In the genomic region with DNA sequence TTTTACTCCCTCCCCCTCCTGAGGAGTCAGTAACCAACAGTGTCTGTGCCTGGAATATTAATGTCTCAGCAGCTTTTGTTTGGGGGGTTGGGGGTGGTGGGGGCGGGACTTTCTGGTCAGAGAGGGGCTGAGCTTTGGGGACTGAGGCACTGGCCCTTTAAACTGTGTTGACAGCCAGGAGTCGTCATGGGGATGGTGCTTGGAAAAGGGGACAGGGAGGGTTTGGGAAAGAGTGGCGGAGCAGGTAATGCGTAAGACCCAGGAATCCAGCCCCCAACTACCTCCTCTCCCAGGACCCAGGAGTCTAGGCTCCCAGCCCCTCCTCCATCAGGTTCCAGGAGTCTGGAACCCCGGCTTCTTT, we compare ENCODE assay signal across 2 cellular contexts.
TF ChIP-seq lines count a peak whose summit lies in the region.

No MANE protein-coding gene starts in this region.

TF ChIP-seq in WTC11, 78 proteins besides CTCF, POLR2A, EP300 and RAD21 (continued from another document):
- TF ChIP-seq ATF1 (CRISPR knock-in tag; IDR thresholded peaks at IDR 0.05), result no peak
- no peak for TF ChIP-seq RORB (CRISPR knock-in tag; IDR thresholded peaks at IDR 0.05)
- TF ChIP-seq NFATC4 (CRISPR knock-in tag; IDR thresholded peaks at IDR 0.05), result no peak
- TF ChIP-seq, protein P1, sequence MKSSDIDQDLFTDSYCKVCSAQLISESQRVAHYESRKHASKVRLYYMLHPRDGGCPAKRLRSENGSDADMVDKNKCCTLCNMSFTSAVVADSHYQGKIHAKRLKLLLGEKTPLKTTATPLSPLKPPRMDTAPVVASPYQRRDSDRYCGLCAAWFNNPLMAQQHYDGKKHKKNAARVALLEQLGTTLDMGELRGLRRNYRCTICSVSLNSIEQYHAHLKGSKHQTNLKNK (CRISPR knock-in tag; IDR thresholded peaks at IDR 0.05), result no peak
- TF ChIP-seq, protein P2, sequence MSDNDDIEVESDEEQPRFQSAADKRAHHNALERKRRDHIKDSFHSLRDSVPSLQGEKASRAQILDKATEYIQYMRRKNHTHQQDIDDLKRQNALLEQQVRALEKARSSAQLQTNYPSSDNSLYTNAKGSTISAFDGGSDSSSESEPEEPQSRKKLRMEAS (CRISPR knock-in tag; IDR thresholded peaks at IDR 0.05), result no peak
- TF ChIP-seq ZBTB21 (CRISPR knock-in tag; IDR thresholded peaks at IDR 0.05; ENCODE audit: borderline replicate concordance), result no peak
- TF ChIP-seq, protein P3, sequence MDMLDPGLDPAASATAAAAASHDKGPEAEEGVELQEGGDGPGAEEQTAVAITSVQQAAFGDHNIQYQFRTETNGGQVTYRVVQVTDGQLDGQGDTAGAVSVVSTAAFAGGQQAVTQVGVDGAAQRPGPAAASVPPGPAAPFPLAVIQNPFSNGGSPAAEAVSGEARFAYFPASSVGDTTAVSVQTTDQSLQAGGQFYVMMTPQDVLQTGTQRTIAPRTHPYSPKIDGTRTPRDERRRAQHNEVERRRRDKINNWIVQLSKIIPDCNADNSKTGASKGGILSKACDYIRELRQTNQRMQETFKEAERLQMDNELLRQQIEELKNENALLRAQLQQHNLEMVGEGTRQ (CRISPR knock-in tag; IDR thresholded peaks at IDR 0.05), result no peak
- no peak for TF ChIP-seq SOX15 (CRISPR knock-in tag; IDR thresholded peaks at IDR 0.05)
- TF ChIP-seq, protein P4, sequence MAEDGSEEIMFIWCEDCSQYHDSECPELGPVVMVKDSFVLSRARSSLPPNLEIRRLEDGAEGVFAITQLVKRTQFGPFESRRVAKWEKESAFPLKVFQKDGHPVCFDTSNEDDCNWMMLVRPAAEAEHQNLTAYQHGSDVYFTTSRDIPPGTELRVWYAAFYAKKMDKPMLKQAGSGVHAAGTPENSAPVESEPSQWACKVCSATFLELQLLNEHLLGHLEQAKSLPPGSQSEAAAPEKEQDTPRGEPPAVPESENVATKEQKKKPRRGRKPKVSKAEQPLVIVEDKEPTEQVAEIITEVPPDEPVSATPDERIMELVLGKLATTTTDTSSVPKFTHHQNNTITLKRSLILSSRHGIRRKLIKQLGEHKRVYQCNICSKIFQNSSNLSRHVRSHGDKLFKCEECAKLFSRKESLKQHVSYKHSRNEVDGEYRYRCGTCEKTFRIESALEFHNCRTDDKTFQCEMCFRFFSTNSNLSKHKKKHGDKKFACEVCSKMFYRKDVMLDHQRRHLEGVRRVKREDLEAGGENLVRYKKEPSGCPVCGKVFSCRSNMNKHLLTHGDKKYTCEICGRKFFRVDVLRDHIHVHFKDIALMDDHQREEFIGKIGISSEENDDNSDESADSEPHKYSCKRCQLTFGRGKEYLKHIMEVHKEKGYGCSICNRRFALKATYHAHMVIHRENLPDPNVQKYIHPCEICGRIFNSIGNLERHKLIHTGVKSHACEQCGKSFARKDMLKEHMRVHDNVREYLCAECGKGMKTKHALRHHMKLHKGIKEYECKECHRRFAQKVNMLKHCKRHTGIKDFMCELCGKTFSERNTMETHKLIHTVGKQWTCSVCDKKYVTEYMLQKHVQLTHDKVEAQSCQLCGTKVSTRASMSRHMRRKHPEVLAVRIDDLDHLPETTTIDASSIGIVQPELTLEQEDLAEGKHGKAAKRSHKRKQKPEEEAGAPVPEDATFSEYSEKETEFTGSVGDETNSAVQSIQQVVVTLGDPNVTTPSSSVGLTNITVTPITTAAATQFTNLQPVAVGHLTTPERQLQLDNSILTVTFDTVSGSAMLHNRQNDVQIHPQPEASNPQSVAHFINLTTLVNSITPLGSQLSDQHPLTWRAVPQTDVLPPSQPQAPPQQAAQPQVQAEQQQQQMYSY (CRISPR knock-in tag; IDR thresholded peaks at IDR 0.05), result no peak
- TF ChIP-seq, protein P5, sequence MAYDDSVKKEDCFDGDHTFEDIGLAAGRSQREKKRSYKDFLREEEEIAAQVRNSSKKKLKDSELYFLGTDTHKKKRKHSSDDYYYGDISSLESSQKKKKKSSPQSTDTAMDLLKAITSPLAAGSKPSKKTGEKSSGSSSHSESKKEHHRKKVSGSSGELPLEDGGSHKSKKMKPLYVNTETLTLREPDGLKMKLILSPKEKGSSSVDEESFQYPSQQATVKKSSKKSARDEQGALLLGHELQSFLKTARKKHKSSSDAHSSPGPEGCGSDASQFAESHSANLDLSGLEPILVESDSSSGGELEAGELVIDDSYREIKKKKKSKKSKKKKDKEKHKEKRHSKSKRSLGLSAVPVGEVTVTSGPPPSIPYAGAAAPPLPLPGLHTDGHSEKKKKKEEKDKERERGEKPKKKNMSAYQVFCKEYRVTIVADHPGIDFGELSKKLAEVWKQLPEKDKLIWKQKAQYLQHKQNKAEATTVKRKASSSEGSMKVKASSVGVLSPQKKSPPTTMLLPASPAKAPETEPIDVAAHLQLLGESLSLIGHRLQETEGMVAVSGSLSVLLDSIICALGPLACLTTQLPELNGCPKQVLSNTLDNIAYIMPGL (CRISPR knock-in tag; IDR thresholded peaks at IDR 0.05), result no peak
- TF ChIP-seq, protein P6, sequence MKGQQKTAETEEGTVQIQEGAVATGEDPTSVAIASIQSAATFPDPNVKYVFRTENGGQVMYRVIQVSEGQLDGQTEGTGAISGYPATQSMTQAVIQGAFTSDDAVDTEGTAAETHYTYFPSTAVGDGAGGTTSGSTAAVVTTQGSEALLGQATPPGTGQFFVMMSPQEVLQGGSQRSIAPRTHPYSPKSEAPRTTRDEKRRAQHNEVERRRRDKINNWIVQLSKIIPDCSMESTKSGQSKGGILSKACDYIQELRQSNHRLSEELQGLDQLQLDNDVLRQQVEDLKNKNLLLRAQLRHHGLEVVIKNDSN (CRISPR knock-in tag; IDR thresholded peaks at IDR 0.05), result no peak
- TF ChIP-seq, protein P7, sequence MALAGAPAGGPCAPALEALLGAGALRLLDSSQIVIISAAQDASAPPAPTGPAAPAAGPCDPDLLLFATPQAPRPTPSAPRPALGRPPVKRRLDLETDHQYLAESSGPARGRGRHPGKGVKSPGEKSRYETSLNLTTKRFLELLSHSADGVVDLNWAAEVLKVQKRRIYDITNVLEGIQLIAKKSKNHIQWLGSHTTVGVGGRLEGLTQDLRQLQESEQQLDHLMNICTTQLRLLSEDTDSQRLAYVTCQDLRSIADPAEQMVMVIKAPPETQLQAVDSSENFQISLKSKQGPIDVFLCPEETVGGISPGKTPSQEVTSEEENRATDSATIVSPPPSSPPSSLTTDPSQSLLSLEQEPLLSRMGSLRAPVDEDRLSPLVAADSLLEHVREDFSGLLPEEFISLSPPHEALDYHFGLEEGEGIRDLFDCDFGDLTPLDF (CRISPR knock-in tag; IDR thresholded peaks at IDR 0.05), result no peak
- no peak for TF ChIP-seq ZNF232 (CRISPR knock-in tag; IDR thresholded peaks at IDR 0.05)

TF ChIP-seq in neural cell, 6 proteins besides CTCF, POLR2A, EP300 and RAD21 (continued from another document):
- TF ChIP-seq POLR2AphosphoS5 (IDR thresholded peaks at IDR 0.05) (no peak), MXI1 (conservative IDR thresholded peaks at IDR 0.05; ENCODE audit: poor library complexity, severe bottlenecking) (no peak), SMC3 (conservative IDR thresholded peaks at IDR 0.05; ENCODE audit: poor library complexity) (no peak), TAF1 (IDR thresholded peaks at IDR 0.05; ENCODE audit: low read depth) (no peak)
- TF ChIP-seq, protein P8, sequence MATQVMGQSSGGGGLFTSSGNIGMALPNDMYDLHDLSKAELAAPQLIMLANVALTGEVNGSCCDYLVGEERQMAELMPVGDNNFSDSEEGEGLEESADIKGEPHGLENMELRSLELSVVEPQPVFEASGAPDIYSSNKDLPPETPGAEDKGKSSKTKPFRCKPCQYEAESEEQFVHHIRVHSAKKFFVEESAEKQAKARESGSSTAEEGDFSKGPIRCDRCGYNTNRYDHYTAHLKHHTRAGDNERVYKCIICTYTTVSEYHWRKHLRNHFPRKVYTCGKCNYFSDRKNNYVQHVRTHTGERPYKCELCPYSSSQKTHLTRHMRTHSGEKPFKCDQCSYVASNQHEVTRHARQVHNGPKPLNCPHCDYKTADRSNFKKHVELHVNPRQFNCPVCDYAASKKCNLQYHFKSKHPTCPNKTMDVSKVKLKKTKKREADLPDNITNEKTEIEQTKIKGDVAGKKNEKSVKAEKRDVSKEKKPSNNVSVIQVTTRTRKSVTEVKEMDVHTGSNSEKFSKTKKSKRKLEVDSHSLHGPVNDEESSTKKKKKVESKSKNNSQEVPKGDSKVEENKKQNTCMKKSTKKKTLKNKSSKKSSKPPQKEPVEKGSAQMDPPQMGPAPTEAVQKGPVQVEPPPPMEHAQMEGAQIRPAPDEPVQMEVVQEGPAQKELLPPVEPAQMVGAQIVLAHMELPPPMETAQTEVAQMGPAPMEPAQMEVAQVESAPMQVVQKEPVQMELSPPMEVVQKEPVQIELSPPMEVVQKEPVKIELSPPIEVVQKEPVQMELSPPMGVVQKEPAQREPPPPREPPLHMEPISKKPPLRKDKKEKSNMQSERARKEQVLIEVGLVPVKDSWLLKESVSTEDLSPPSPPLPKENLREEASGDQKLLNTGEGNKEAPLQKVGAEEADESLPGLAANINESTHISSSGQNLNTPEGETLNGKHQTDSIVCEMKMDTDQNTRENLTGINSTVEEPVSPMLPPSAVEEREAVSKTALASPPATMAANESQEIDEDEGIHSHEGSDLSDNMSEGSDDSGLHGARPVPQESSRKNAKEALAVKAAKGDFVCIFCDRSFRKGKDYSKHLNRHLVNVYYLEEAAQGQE (IDR thresholded peaks at IDR 0.05; ENCODE audit: borderline replicate concordance), result no peak
TF ChIP-seq in neural cell: peak in this region for 0.
